ENCODE assay signal across 23 cellular contexts in genomic region chr10:132701846-132702190, GRCh38.
"Had no signal": no experiment of that assay in that cellular context is flagged by ENCODE, and none has a peak within 500 bp of the region (broad histone marks: within the 10 kb centered on the region; RNA-seq: fewer than 3 reads in every experiment).

No MANE protein-coding gene starts in this region.

- H3K9ac ChIP-seq: parathyroid adenoma had no signal

- H3K36me3 ChIP-seq: colonic mucosa, thyroid gland had no signal

- H3K4me2 ChIP-seq: hepatocyte, smooth muscle cell had no signal

- FAIRE-seq: endothelial cell of umbilical vein, urothelium cell line had no signal

- H3K4me3 ChIP-seq: colonic mucosa, esophagus muscularis mucosa, gastroesophageal sphincter, heart left ventricle, hepatocyte, left ventricle myocardium inferior, lower lobe of right lung, smooth muscle cell, stomach, thyroid gland, upper lobe of left lung had no signal

- ATAC-seq: gastroesophageal sphincter; heart left ventricle; left colon; naive thymus-derived CD8-positive, alpha-beta T cell; sciatic nerve; stimulated activated effector memory CD8-positive, alpha-beta T cell treated with anti-CD3 and anti-CD28 coated beads, Interleukin-12 subunit alpha, Interleukin-12 subunit beta, amount 100 ng/mL, for 72 hours had no signal

- H2AFZ ChIP-seq: hepatocyte, parathyroid adenoma had no signal

- H3K9me3 ChIP-seq: colonic mucosa, thyroid gland had no signal

- H3K27me3 ChIP-seq: colonic mucosa, foreskin keratinocyte, gastroesophageal sphincter, heart left ventricle, hepatocyte, stomach, thyroid gland, upper lobe of left lung had no signal

- H3K4me1 ChIP-seq: colonic mucosa, foreskin keratinocyte, lower lobe of right lung, parathyroid adenoma, thyroid gland had no signal

- H3K79me2 ChIP-seq: hepatocyte, parathyroid adenoma had no signal

- H3K27ac ChIP-seq: colonic mucosa, foreskin keratinocyte, hepatocyte, left ventricle myocardium inferior, lower lobe of right lung, parathyroid adenoma, thyroid gland, upper lobe of left lung had no signal

- DNase-seq: colonic mucosa; effector CD8-positive, alpha-beta T cell; stimulated activated CD4-positive, alpha-beta T cell treated with anti-CD3 and anti-CD28 coated beads, Interleukin-2, amount 100 ng/mL, for 24 hours; stimulated activated CD4-positive, alpha-beta T cell treated with anti-CD3 and anti-CD28 coated beads, Interleukin-4, amount 100 ng/mL, for 24 hours; stimulated activated naive CD4-positive, alpha-beta T cell treated with Interleukin-2 at 50 U/mL for 16 hours; stomach; thyroid gland had no signal
